ENCODE assay signal across 14 cellular contexts in the genomic region with DNA sequence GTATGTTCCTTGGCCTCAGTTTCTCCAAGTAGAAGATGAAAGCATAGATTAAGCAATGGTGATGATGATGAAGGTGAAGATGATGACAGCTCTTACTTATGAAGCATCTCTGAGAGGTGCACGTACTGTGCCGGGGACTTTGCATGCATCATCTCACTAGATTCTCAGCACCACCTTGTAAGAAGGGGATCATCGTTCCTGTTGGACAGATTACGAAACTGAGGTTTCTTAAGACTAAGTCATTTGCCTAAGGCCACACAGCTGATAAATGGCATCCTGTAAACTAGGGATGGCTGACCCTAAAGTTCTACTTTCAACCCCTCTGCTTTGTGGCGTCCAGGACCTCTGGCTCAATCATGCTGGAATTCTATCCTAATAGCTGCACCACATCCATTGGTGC.
"Had no signal": no experiment of that assay in that cellular context is flagged by ENCODE, and none has a peak within 500 bp of the region (broad histone marks: within the 10 kb centered on the region; RNA-seq: fewer than 3 reads in every experiment).

No MANE protein-coding gene starts in this region.

- H3K4me3 ChIP-seq: hepatocyte, prostate gland, skin epidermis, suprapubic skin had no signal

- ATAC-seq: activated CD8-positive, alpha-beta memory T cell treated with anti-CD3 and anti-CD28 coated beads, Interleukin-2, amount 10 ng/mL, durations not matched to agents 7 days and 5 days; left lobe of liver; right cardiac atrium; stimulated activated naive CD8-positive, alpha-beta T cell treated with anti-CD3 and anti-CD28 coated beads, Interleukin-15, Interleukin-2, amounts not matched to agents 100 U/mL and 50 U/mL, for 24 hours had no signal

- H3K79me2 ChIP-seq: hepatocyte had no signal

- H3K4me2 ChIP-seq: hepatocyte had no signal

- DNase-seq: activated CD4-positive, alpha-beta memory T cell treated with anti-CD3 and anti-CD28 coated beads for 36 hours; activated CD8-positive, alpha-beta memory T cell treated with anti-CD3 and anti-CD28 coated beads, Interleukin-2, amount 10 ng/mL, durations not matched to agents 7 days and 5 days; activated effector memory CD4-positive, alpha-beta T cell treated with Interleukin-2 at 50 U/mL for 16 hours; activated naive CD4-positive, alpha-beta T cell treated with anti-CD3 and anti-CD28 coated beads, Interleukin-2, amount 50 U/mL, for 16 hours; activated T-cell treated with anti-CD3 and anti-CD28 coated beads, Interleukin-2, amount 50 U/mL, for 1 hour; right cardiac atrium; stimulated activated CD4-positive, alpha-beta T cell treated with anti-CD3 and anti-CD28 coated beads, Interleukin-4, amount 100 ng/mL, for 4 hours; stimulated activated naive CD8-positive, alpha-beta T cell treated with anti-CD3 and anti-CD28 coated beads, Interleukin-15, Interleukin-2, amounts not matched to agents 100 U/mL and 50 U/mL, for 24 hours had no signal

- H2AFZ ChIP-seq: hepatocyte had no signal

- H3K4me1 ChIP-seq: prostate gland, suprapubic skin had no signal

- H3K36me3 ChIP-seq: prostate gland, suprapubic skin had no signal

- H3K27ac ChIP-seq: hepatocyte, prostate gland, skin epidermis, suprapubic skin, VCaP had no signal

- H3K27me3 ChIP-seq: hepatocyte had no signal
